ENCODE assay signal across 10 cellular contexts in genomic region chr2:96617012-96617411, GRCh38. TPM values are rescaled to one million over a fixed set of nuclear protein-coding genes. Genes with fewer than 3 reads are reported as not detected.
DNase-seq lines count a peak whose midpoint lies in the region; ATAC-seq lines count a peak whose summit lies in the region.
"Had no signal": no experiment of that assay in that cellular context is flagged by ENCODE, and none has a peak within 500 bp of the region (broad histone marks: within the 10 kb centered on the region; RNA-seq: fewer than 3 reads in every experiment).

No MANE protein-coding gene starts in this region.

- ATAC-seq in T-cell (replicated peaks in 1 of 4) (no peak), HG03378 (IDR thresholded peaks at IDR 0.05; ENCODE audit: unreplicated experiment) (no peak)
- no peak for ATAC-seq in effector memory CD8-positive, alpha-beta T cell (replicated peaks)
- no peak for ATAC-seq in stimulated activated effector memory CD8-positive, alpha-beta T cell treated with anti-CD3 and anti-CD28 coated beads, Interleukin-12 subunit alpha, Interleukin-12 subunit beta, amount 100 ng/mL, for 72 hours

- peak overlapping the region in 2 of 7 donors; percentile 23 to 29 for H3K4me3 Mint-ChIP-seq in CD8-positive, alpha-beta memory T cell
- H3K4me3 Mint-ChIP-seq in T-cell, result no peak overlapping the region
- peak overlapping the region; percentile 37 to 66 for H3K4me3 Mint-ChIP-seq in effector memory CD8-positive, alpha-beta T cell
- H3K4me3 Mint-ChIP-seq in stimulated activated effector memory CD8-positive, alpha-beta T cell treated with anti-CD3 and anti-CD28 coated beads, Interleukin-12 subunit alpha, Interleukin-12 subunit beta, amount 100 ng/mL, for 72 hours, result peak overlapping the region; percentile 27

- H3K36me3 ChIP-seq in CD8-positive, alpha-beta memory T cell (ENCODE audit: insufficient read depth, low read length), result peaks cover 38% of the 10 kb centered on the region

- no peaks in the 10 kb centered on the region for H3K27me3 ChIP-seq in CD8-positive, alpha-beta memory T cell (ENCODE audit: insufficient read depth, low read length, poor library complexity, severe bottlenecking)

- H3K36me3 Mint-ChIP-seq in CD8-positive, alpha-beta memory T cell, result peaks cover 3 to 66% (median 21%) of the 10 kb centered on the region in 3 donors
- H3K36me3 Mint-ChIP-seq in T-cell, result peaks cover 44% of the 10 kb centered on the region
- peaks cover 44% of the 10 kb centered on the region for H3K36me3 Mint-ChIP-seq in effector memory CD8-positive, alpha-beta T cell (ENCODE audit: insufficient read depth)
- peaks cover 95% of the 10 kb centered on the region for H3K36me3 Mint-ChIP-seq in stimulated activated effector memory CD8-positive, alpha-beta T cell treated with anti-CD3 and anti-CD28 coated beads, Interleukin-12 subunit alpha, Interleukin-12 subunit beta, amount 100 ng/mL, for 72 hours

- no peaks in the 10 kb centered on the region for H3K27me3 Mint-ChIP-seq in CD8-positive, alpha-beta memory T cell
- no peaks in the 10 kb centered on the region for H3K27me3 Mint-ChIP-seq in T-cell
- no peaks in the 10 kb centered on the region for H3K27me3 Mint-ChIP-seq in effector memory CD8-positive, alpha-beta T cell

- no peak for DNase-seq in CD8-positive, alpha-beta memory T cell
- DNase-seq in T-cell (no peak), superior temporal gyrus (ENCODE audit: extremely low spot score) (no peak), iPS-NIHi11 (ENCODE audit: low spot score) (no peak)
- DNase-seq in effector memory CD8-positive, alpha-beta T cell, result no peak
- no peak for DNase-seq in stimulated activated effector memory CD8-positive, alpha-beta T cell treated with anti-CD3 and anti-CD28 coated beads, Interleukin-12 subunit alpha, Interleukin-12 subunit beta, amount 100 ng/mL, for 72 hours (ENCODE audit: low spot score in 2 of 2)
- DNase-seq: GF-D8, head of caudate nucleus, SHP77 had no signal

- H3K4me1 Mint-ChIP-seq in CD8-positive, alpha-beta memory T cell, result peaks cover 18 to 41% (median 26%) of the 10 kb centered on the region in 3 donors
- peaks cover 11 to 23% (median 23%) of the 10 kb centered on the region in 3 donors for H3K4me1 Mint-ChIP-seq in T-cell
- peaks cover 19 to 31% of the 10 kb centered on the region in 2 donors for H3K4me1 Mint-ChIP-seq in effector memory CD8-positive, alpha-beta T cell (ENCODE audit: low read depth in 2 of 2)
- peaks cover 27% of the 10 kb centered on the region for H3K4me1 Mint-ChIP-seq in stimulated activated effector memory CD8-positive, alpha-beta T cell treated with anti-CD3 and anti-CD28 coated beads, Interleukin-12 subunit alpha, Interleukin-12 subunit beta, amount 100 ng/mL, for 72 hours

- H3K27ac Mint-ChIP-seq in CD8-positive, alpha-beta memory T cell, result peak overlapping the region; percentile 13 to 63 (median 24)
- peak overlapping the region; percentile 49 to 72 for H3K27ac Mint-ChIP-seq in T-cell
- H3K27ac Mint-ChIP-seq in effector memory CD8-positive, alpha-beta T cell, result peak overlapping the region; percentile 85 to 96
- peak overlapping the region; percentile 90 for H3K27ac Mint-ChIP-seq in stimulated activated effector memory CD8-positive, alpha-beta T cell treated with anti-CD3 and anti-CD28 coated beads, Interleukin-12 subunit alpha, Interleukin-12 subunit beta, amount 100 ng/mL, for 72 hours

- POLR2A ChIA-PET in CD8-positive, alpha-beta memory T cell (lab: Charles Lee), result no interaction called here
- POLR2A ChIA-PET in T-cell (lab: Charles Lee), result interaction anchor here in 1 of 2 donors (0.6 kb wide), 1 partner anchor 12 kb away, joined by 4 read pairs; no protein-coding TSS in a partner anchor

- no peaks in the 10 kb centered on the region for H3K9me3 Mint-ChIP-seq in CD8-positive, alpha-beta memory T cell
- H3K9me3 Mint-ChIP-seq in T-cell, result no peaks in the 10 kb centered on the region
- no peaks in the 10 kb centered on the region for H3K9me3 Mint-ChIP-seq in effector memory CD8-positive, alpha-beta T cell
- no peaks in the 10 kb centered on the region for H3K9me3 Mint-ChIP-seq in stimulated activated effector memory CD8-positive, alpha-beta T cell treated with anti-CD3 and anti-CD28 coated beads, Interleukin-12 subunit alpha, Interleukin-12 subunit beta, amount 100 ng/mL, for 72 hours

- CTCF ChIA-PET in CD8-positive, alpha-beta memory T cell (lab: Charles Lee), result no interaction called here
- CTCF ChIA-PET in T-cell (lab: Charles Lee), result interaction anchor here in 1 of 2 donors (1.0 kb wide), 1 partner anchor 63 kb away, joined by 4 read pairs; no protein-coding TSS in a partner anchor

- H3K4me3 ChIP-seq in CD8-positive, alpha-beta memory T cell (ENCODE audit: low read length), result no peak overlapping the region

- H3K4me1 ChIP-seq in CD8-positive, alpha-beta memory T cell (ENCODE audit: insufficient read depth, low read length), result peaks cover 6% of the 10 kb centered on the region

- no peaks in the 10 kb centered on the region for H3K9me3 ChIP-seq in CD8-positive, alpha-beta memory T cell (ENCODE audit: low read length)

- H3K27ac ChIP-seq in CD8-positive, alpha-beta memory T cell (ENCODE audit: low read depth, low read length), result no peak overlapping the region

RNA-seq across cellular contexts. Expression of gene KANSL3, which starts 21.1 kb away (rescaled TPM):
- total RNA-seq in CD8-positive, alpha-beta memory T cell, result 10 to 100 TPM; 42.2 to 46.6 TPM
- polyA plus RNA-seq in CD8-positive, alpha-beta memory T cell, result 18.3 TPM
- total RNA-seq in T-cell, result 10 to 100 TPM; 55.1 to 67.6 (median 60.2) TPM

RNA-seq across cellular contexts. Expression of gene FER1L5, which starts 25.6 kb away (rescaled TPM):
- not detected for total RNA-seq in CD8-positive, alpha-beta memory T cell
- polyA plus RNA-seq in CD8-positive, alpha-beta memory T cell, result not detected
- total RNA-seq in T-cell, result not detected

Comparison
In these comparisons a context has a peak if more than half of its experiments do, and no peak if none do; other contexts are left out.
1. H3K27ac Mint-ChIP-seq: peak in every context shown above with its lines; median percentile 90 in effector memory CD8-positive, alpha-beta T cell; 90 in stimulated activated effector memory CD8-positive, alpha-beta T cell treated with anti-CD3 and anti-CD28 coated beads, Interleukin-12 subunit alpha, Interleukin-12 subunit beta, amount 100 ng/mL, for 72 hours; 60 in T-cell; 24 in CD8-positive, alpha-beta memory T cell.
2. H3K4me3 Mint-ChIP-seq: peak in effector memory CD8-positive, alpha-beta T cell (2 of 2) and stimulated activated effector memory CD8-positive, alpha-beta T cell treated with anti-CD3 and anti-CD28 coated beads, Interleukin-12 subunit alpha, Interleukin-12 subunit beta, amount 100 ng/mL, for 72 hours (single experiment); none in T-cell (0 of 3).